ENCODE assay signal across 15 cellular contexts in genomic region chr18:71374294-71374693, GRCh38.
DNase-seq lines count a peak whose midpoint lies in the region; ATAC-seq and TF ChIP-seq lines count a peak whose summit lies in the region.
"Had no signal": no experiment of that assay in that cellular context is flagged by ENCODE, and none has a peak within 500 bp of the region (broad histone marks: within the 10 kb centered on the region; RNA-seq: fewer than 3 reads in every experiment).

No MANE protein-coding gene starts in this region.

- peak overlapping the region; percentile 3 for H2AFZ ChIP-seq in neuronal stem cell (ENCODE audit: low read length)
- H2AFZ ChIP-seq: GM23248 had no signal

- no peak overlapping the region for H3K14ac ChIP-seq in neuronal stem cell (ENCODE audit: low read length)

- H3K36me3 ChIP-seq in neuronal stem cell (replicated peaks in 1 of 2; ENCODE audit: control insufficient read depth in 2 of 2, insufficient read depth in 2 of 2, low read length in 2 of 2), result no peaks in the 10 kb centered on the region

- H3K4ac ChIP-seq in neuronal stem cell (ENCODE audit: low read length), result no peak overlapping the region

- no peak overlapping the region for H3K4me3 ChIP-seq in fibroblast of pulmonary artery (replicated peaks; ENCODE audit: low read depth, low read length)
- no peak overlapping the region for H3K4me3 ChIP-seq in neuronal stem cell (ENCODE audit: low read length in 2 of 2)
- H3K4me3 ChIP-seq: GM12878, GM23248 had no signal

- no peak overlapping the region for H2AK5ac ChIP-seq in neuronal stem cell (ENCODE audit: low read depth, low read length)

- H2BK120ac ChIP-seq in neuronal stem cell (ENCODE audit: low read depth, low read length), result no peak overlapping the region

- no peaks in the 10 kb centered on the region for H3K27me3 ChIP-seq in neuronal stem cell (ENCODE audit: control insufficient read depth in 3 of 3, insufficient read depth in 3 of 3, low read depth in 1 of 3, low read length in 3 of 3)

- no peak overlapping the region for H3K27ac ChIP-seq in neuronal stem cell (replicated peaks; ENCODE audit: low read length)
- H3K27ac ChIP-seq: GM23248 had no signal

- H3K18ac ChIP-seq in neuronal stem cell (ENCODE audit: low read length), result no peak overlapping the region

- H3K4me2 ChIP-seq in neuronal stem cell (ENCODE audit: insufficient read depth, low read length, poor library complexity, severe bottlenecking), result no peak overlapping the region

- DNase-seq in HT1080 (ENCODE audit: low read depth) (peak; percentile 3), astrocyte of the hippocampus (ENCODE audit: low read depth, low spot score) (peak; percentile 12), fibroblast of pulmonary artery (ENCODE audit: low read depth) (peak; percentile 27), neuronal stem cell (ENCODE audit: low spot score) (no peak), islet precursor cell (no peak)
- no peak for DNase-seq in stimulated activated CD4-positive, alpha-beta T cell treated with anti-CD3 and anti-CD28 coated beads, Interleukin-2, amount 100 ng/mL, for 24 hours
- DNase-seq: C1 segment of cervical spinal cord; Calu3; CD4-positive, alpha-beta T cell; DMS79; GM23248 had no signal

- H4K91ac ChIP-seq in neuronal stem cell (ENCODE audit: low read depth, low read length, poor library complexity), result no peak overlapping the region

- no peaks in the 10 kb centered on the region for H3K4me1 ChIP-seq in neuronal stem cell (ENCODE audit: control insufficient read depth in 2 of 2, insufficient read depth in 1 of 2, low read depth in 1 of 2, low read length in 2 of 2)

- no peak overlapping the region for H4K8ac ChIP-seq in neuronal stem cell (ENCODE audit: low read depth, low read length)

- H3K9me3 ChIP-seq in neuronal stem cell (replicated peaks in 1 of 2; ENCODE audit: control insufficient read depth in 2 of 2, insufficient read depth in 1 of 2, low read depth in 1 of 2, low read length in 2 of 2), result no peaks in the 10 kb centered on the region

- H2BK12ac ChIP-seq in neuronal stem cell (ENCODE audit: low read length), result no peak overlapping the region

- no CpG with 5 or more reads among the region's 4 CpGs for WGBS in neuronal stem cell (ENCODE audit: extremely low coverage in 2 of 2, insufficient read length in 2 of 2, insufficient replicate concordance in 1 of 2), 2 donors

- no peak overlapping the region for H2BK5ac ChIP-seq in neuronal stem cell (ENCODE audit: low read length)

- H2BK15ac ChIP-seq in neuronal stem cell (ENCODE audit: low read length), result no peak overlapping the region

- no peak overlapping the region for H3K23ac ChIP-seq in neuronal stem cell (ENCODE audit: low read depth, low read length, poor library complexity)

- H3K9ac ChIP-seq in neuronal stem cell (ENCODE audit: low read depth, low read length, poor library complexity), result no peak overlapping the region
- H3K9ac ChIP-seq: GM23248 had no signal

- no peaks in the 10 kb centered on the region for H3K79me1 ChIP-seq in neuronal stem cell (ENCODE audit: low read depth, low read length)

- no peak for TF ChIP-seq CTCF in fibroblast of pulmonary artery (IDR thresholded peaks at IDR 0.05; ENCODE audit: low read length, missing control alignments)

- ATAC-seq in GM21723 (IDR thresholded peaks at IDR 0.05; ENCODE audit: unreplicated experiment) (no peak), GM19455 (IDR thresholded peaks at IDR 0.05; ENCODE audit: unreplicated experiment) (no peak)
- ATAC-seq: GM12878, HepG2 had no signal

Comparison
In these comparisons a context has a peak if more than half of its experiments do, and no peak if none do; other contexts are left out.
1. DNase-seq: peak in HT1080 (single experiment), astrocyte of the hippocampus (single experiment) and fibroblast of pulmonary artery (single experiment); none in neuronal stem cell (single experiment), stimulated activated CD4-positive, alpha-beta T cell treated with anti-CD3 and anti-CD28 coated beads, Interleukin-2, amount 100 ng/mL, for 24 hours (0 of 2) and islet precursor cell (single experiment).